16 cellular contexts compared by ENCODE assay signal in genomic region chr16:86391486-86391885, GRCh38.
DNase-seq lines count a peak whose midpoint lies in the region; TF ChIP-seq lines count a peak whose summit lies in the region.
"Had no signal": no experiment of that assay in that cellular context is flagged by ENCODE, and none has a peak within 500 bp of the region (broad histone marks: within the 10 kb centered on the region; RNA-seq: fewer than 3 reads in every experiment).

No MANE protein-coding gene starts in this region.

- no peaks in the 10 kb centered on the region for H3K9me2 ChIP-seq in GM23248 (ENCODE audit: insufficient read depth)

- H3K79me2 ChIP-seq in GM23248 (ENCODE audit: insufficient read depth) (no peaks in the 10 kb centered on the region), smooth muscle cell (ENCODE audit: low read depth) (no peaks in the 10 kb centered on the region)

- no peak overlapping the region for H3K4me2 ChIP-seq in GM23248 (ENCODE audit: unreplicated experiment)
- peak overlapping the region; percentile 58 for H3K4me2 ChIP-seq in smooth muscle cell
- H3K4me2 ChIP-seq: KMS-11 had no signal

- WGBS in GM23248 (ENCODE audit: low coverage in 1 of 2, low lambda C conversion rate in 2 of 2, missing lambda C conversion rate in 2 of 2), 2 experiments = 88 to 89% methylated on average over 6 of the region's 6 CpGs
- WGBS in smooth muscle cell (ENCODE audit: low lambda C conversion rate) = 56% methylated on average over 6 of the region's 6 CpGs

- H3K4me3 ChIP-seq in GM23248 = no peak overlapping the region
- no peak overlapping the region for H3K4me3 ChIP-seq in SJCRH30
- H3K4me3 ChIP-seq in duodenal mucosa (ENCODE audit: low read depth in 1 of 2, low read length in 2 of 2) = no peak overlapping the region
- no peak overlapping the region for H3K4me3 ChIP-seq in smooth muscle cell
- H3K4me3 ChIP-seq: MG63 had no signal

- DNase-seq in GM23248 = no peak
- peak; percentile 26 to 33 for DNase-seq in SJCRH30
- no peak for DNase-seq in smooth muscle cell (lab: John Stamatoyannopoulos, UW; ENCODE audit: unreplicated experiment)
- no peak for DNase-seq in dermis blood vessel endothelial cell
- no peak for DNase-seq in SHP77 (lab: John Stamatoyannopoulos, UW)
- no peak for DNase-seq in kidney tubule cell (ENCODE audit: low spot score)
- DNase-seq: C1 segment of cervical spinal cord, DMS153, GOT3, NCI-H1092 treated with DMSO at 0.1 percent for 48 hours, NCI-H1694, NCI-H345, SW 1271 had no signal

- H2AFZ ChIP-seq in GM23248 (no peak overlapping the region), smooth muscle cell (ENCODE audit: low read depth) (no peak overlapping the region)

- TF ChIP-seq CTCF in smooth muscle cell (IDR thresholded peaks at IDR 0.05; ENCODE audit: borderline replicate concordance, insufficient read depth, poor library complexity, severe bottlenecking) = no peak

- H3K9ac ChIP-seq in GM23248 (no peak overlapping the region), duodenal mucosa (ENCODE audit: low read depth in 1 of 2, low read length in 2 of 2) (no peak overlapping the region), smooth muscle cell (ENCODE audit: low read depth) (no peak overlapping the region)
- H3K9ac ChIP-seq: KMS-11 had no signal

- H3K36me3 ChIP-seq in GM23248 (ENCODE audit: low read depth) = no peaks in the 10 kb centered on the region
- H3K36me3 ChIP-seq in SJCRH30 = no peaks in the 10 kb centered on the region
- H3K36me3 ChIP-seq in duodenal mucosa (ENCODE audit: control insufficient read depth in 1 of 2, insufficient read depth in 2 of 2, low read length in 2 of 2) = no peaks in the 10 kb centered on the region
- no peaks in the 10 kb centered on the region for H3K36me3 ChIP-seq in smooth muscle cell (ENCODE audit: low read depth)
- H3K36me3 ChIP-seq: MG63 had no signal

- H3K27ac ChIP-seq in GM23248 (peak overlapping the region; percentile 32; the same call in 1 of the 2 replicates), SJCRH30 (no peak overlapping the region), duodenal mucosa (ENCODE audit: low read depth, low read length) (peak overlapping the region; percentile 6), smooth muscle cell (ENCODE audit: low read depth) (peak overlapping the region; percentile 82)
- H3K27ac ChIP-seq: KMS-11 had no signal

- H3K9me3 ChIP-seq in GM23248 (ENCODE audit: low read depth) (no peaks in the 10 kb centered on the region), SJCRH30 (replicated peaks) (no peaks in the 10 kb centered on the region), duodenal mucosa (ENCODE audit: control insufficient read depth in 1 of 2, low read length in 2 of 2) (no peaks in the 10 kb centered on the region), smooth muscle cell (replicated peaks; ENCODE audit: low read depth) (no peaks in the 10 kb centered on the region)

- H3K4me1 ChIP-seq in GM23248 (ENCODE audit: insufficient read depth) (peaks cover 48% of the 10 kb centered on the region), SJCRH30 (peaks cover 19% of the 10 kb centered on the region; the same call in 1 of the 2 replicates), duodenal mucosa (ENCODE audit: control insufficient read depth in 1 of 2, insufficient read depth in 2 of 2, low read length in 2 of 2) (peaks cover 0 to 3% of the 10 kb centered on the region in 2 donors), smooth muscle cell (ENCODE audit: low read depth) (peaks cover 6% of the 10 kb centered on the region)

- no peaks in the 10 kb centered on the region for H4K20me1 ChIP-seq in GM23248 (ENCODE audit: insufficient read depth)
- no peaks in the 10 kb centered on the region for H4K20me1 ChIP-seq in smooth muscle cell (ENCODE audit: low read depth)

- H3K27me3 ChIP-seq in GM23248 (replicated peaks; ENCODE audit: insufficient read depth) (no peaks in the 10 kb centered on the region), SJCRH30 (no peaks in the 10 kb centered on the region), duodenal mucosa (ENCODE audit: control insufficient read depth in 1 of 2, insufficient read depth in 2 of 2, low read length in 2 of 2) (no peaks in the 10 kb centered on the region), smooth muscle cell (ENCODE audit: low read depth) (no peaks in the 10 kb centered on the region)
- H3K27me3 ChIP-seq: MG63 had no signal

- H3F3A ChIP-seq in GM23248 (ENCODE audit: insufficient read depth) = peaks cover 46% of the 10 kb centered on the region
- peaks cover 30% of the 10 kb centered on the region for H3F3A ChIP-seq in smooth muscle cell (ENCODE audit: low read depth)

- in situ Hi-C loops in GM23248 (cut with MboI) = no loop called here

Comparison
In these comparisons a context has a peak if more than half of its experiments do, and no peak if none do; other contexts are left out.
1. DNase-seq: peak in SJCRH30 (2 of 2); none in GM23248 (single experiment), smooth muscle cell (single experiment), dermis blood vessel endothelial cell (single experiment), SHP77 (0 of 2) and kidney tubule cell (single experiment).